ENCODE assay signal across 19 cellular contexts in genomic region chr14:21589317-21589716, GRCh38. TPM values are rescaled to one million over a fixed set of nuclear protein-coding genes. Genes with fewer than 3 reads are reported as not detected.
DNase-seq lines count a peak whose midpoint lies in the region; ATAC-seq and TF ChIP-seq lines count a peak whose summit lies in the region.
"Had no signal": no experiment of that assay in that cellular context is flagged by ENCODE, and none has a peak within 500 bp of the region (broad histone marks: within the 10 kb centered on the region; RNA-seq: fewer than 3 reads in every experiment).

No MANE protein-coding gene starts in this region.

- ATAC-seq in foreskin keratinocyte (peak; percentile 57), GM18498 (IDR thresholded peaks at IDR 0.05; ENCODE audit: unreplicated experiment) (no peak)
- ATAC-seq: A549 had no signal

- no peak overlapping the region for H2BK5ac ChIP-seq in trophoblast cell (ENCODE audit: low read depth, low read length, poor library complexity)

- no peak overlapping the region for H3K4me2 ChIP-seq in trophoblast cell (ENCODE audit: low read length)
- H3K4me2 ChIP-seq: A549 had no signal

- H3K36me3 ChIP-seq in trophoblast cell (ENCODE audit: control insufficient read depth in 1 of 2, insufficient read depth in 2 of 2, low read length in 2 of 2): no peaks in the 10 kb centered on the region

- no peak overlapping the region for H3K4me3 ChIP-seq in trophoblast cell (ENCODE audit: low read depth, low read length)
- H3K4me3 ChIP-seq: A549 had no signal

- H3K27ac ChIP-seq in foreskin keratinocyte: no peak overlapping the region
- H3K27ac ChIP-seq in trophoblast cell (ENCODE audit: low read depth, low read length): no peak overlapping the region
- H3K27ac ChIP-seq: 22Rv1, A549, C4-2B had no signal

- no peak overlapping the region for H3K18ac ChIP-seq in trophoblast cell (ENCODE audit: low read length)

- H2AK5ac ChIP-seq in trophoblast cell (ENCODE audit: low read length): no peak overlapping the region

- H2AFZ ChIP-seq in trophoblast cell (ENCODE audit: insufficient read depth, low read length, poor library complexity): no peak overlapping the region

- H3K27me3 ChIP-seq in foreskin keratinocyte (no peaks in the 10 kb centered on the region), trophoblast cell (ENCODE audit: insufficient read depth, low read length) (no peaks in the 10 kb centered on the region)

- no peak overlapping the region for H3K23ac ChIP-seq in trophoblast cell (ENCODE audit: low read length)

- no peaks in the 10 kb centered on the region for H3K79me1 ChIP-seq in trophoblast cell (ENCODE audit: low read length)

- H3K4ac ChIP-seq in trophoblast cell (ENCODE audit: low read depth, low read length): no peak overlapping the region

- no peak overlapping the region for H4K12ac ChIP-seq in trophoblast cell (ENCODE audit: low read depth, low read length)

- H4K91ac ChIP-seq in trophoblast cell (ENCODE audit: low read depth, low read length): no peak overlapping the region

- TF ChIP-seq CTCF in foreskin keratinocyte (conservative IDR thresholded peaks at IDR 0.05): no peak

- H2BK12ac ChIP-seq in trophoblast cell (ENCODE audit: low read length): no peak overlapping the region

- H2BK120ac ChIP-seq in trophoblast cell (ENCODE audit: insufficient read depth, low read length, poor library complexity): no peak overlapping the region

- no peak overlapping the region for H3K14ac ChIP-seq in trophoblast cell (ENCODE audit: low read length)

- DNase-seq in DMS53 (lab: John Stamatoyannopoulos, UW) (peak; percentile 6), DMS53 treated with DMSO at 0.1 percent for 48 hours (lab: John Stamatoyannopoulos, UW; ENCODE audit: unreplicated experiment) (no peak), MV-4-11 (lab: John Stamatoyannopoulos, UW) (peak; percentile 29), foreskin keratinocyte (no peak), trophoblast cell (peak; percentile 71 to 74), amniotic stem cell (lab: John Stamatoyannopoulos, UW) (no peak)
- DNase-seq: AML-193; Caco-2; CD4-positive, alpha-beta T cell; DMS79 treated with DMSO at 0.1 percent for 48 hours; GF-D8; H9 had no signal

- H3K9me3 ChIP-seq in trophoblast cell (ENCODE audit: insufficient read depth, low read depth, low read length): peaks cover 3% of the 10 kb centered on the region

- no CpG with 5 or more reads among the region's 4 CpGs for WGBS in trophoblast cell (ENCODE audit: extremely low coverage, insufficient coverage, insufficient read length)

- no peak overlapping the region for H4K8ac ChIP-seq in trophoblast cell (ENCODE audit: low read depth, low read length)

- H3K4me1 ChIP-seq in foreskin keratinocyte: no peaks in the 10 kb centered on the region
- no peaks in the 10 kb centered on the region for H3K4me1 ChIP-seq in trophoblast cell (ENCODE audit: control insufficient read depth in 1 of 2, insufficient read depth in 2 of 2, low read length in 2 of 2)
- H3K4me1 ChIP-seq: A549, Caco-2 had no signal

- no peak overlapping the region for H3K9ac ChIP-seq in trophoblast cell (ENCODE audit: low read length)

- no peaks in the 10 kb centered on the region for H3K79me2 ChIP-seq in trophoblast cell (ENCODE audit: control insufficient read depth, insufficient read depth, low read length, poor library complexity)

RNA-seq across cellular contexts. Expression of gene OR10G3, which starts 9.4 kb away (rescaled TPM):
- total RNA-seq in foreskin keratinocyte: not detected in 2 replicates
- polyA plus RNA-seq in foreskin keratinocyte: not detected in 2 replicates
- polyA plus RNA-seq in trophoblast cell (2013): not detected in 2 replicates
- total RNA-seq: Caco-2; CD4-positive, alpha-beta T cell; H1; H9; HT-29 had no signal
- polyA plus RNA-seq: A549, BJ, H1 had no signal

RNA-seq across cellular contexts. Expression of gene OR10G2, which starts 45.4 kb away (rescaled TPM):
- total RNA-seq in foreskin keratinocyte: not detected in 2 replicates
- polyA plus RNA-seq in foreskin keratinocyte: not detected in 2 replicates
- polyA plus RNA-seq in trophoblast cell (2013): not detected in 2 replicates
- total RNA-seq: Caco-2; CD4-positive, alpha-beta T cell; H1; H9; HT-29 had no signal
- polyA plus RNA-seq: A549, BJ, H1 had no signal

Comparison
In these comparisons a context has a peak if more than half of its experiments do, and no peak if none do; other contexts are left out.
1. DNase-seq: peak in DMS53 (single experiment), MV-4-11 (single experiment) and trophoblast cell (2 of 2); none in DMS53 treated with DMSO at 0.1 percent for 48 hours (single experiment), foreskin keratinocyte (0 of 2) and amniotic stem cell (single experiment).